In genomic region chr2:37652199-37652640, GRCh38 we compare ENCODE assay signal across 11 cellular contexts. TPM values are rescaled to one million over a fixed set of nuclear protein-coding genes. Genes with fewer than 3 reads are reported as not detected.
DNase-seq lines count a peak whose midpoint lies in the region; ATAC-seq, FAIRE-seq and TF ChIP-seq lines count a peak whose summit lies in the region.
"Had no signal": no experiment of that assay in that cellular context is flagged by ENCODE, and none has a peak within 500 bp of the region (broad histone marks: within the 10 kb centered on the region; RNA-seq: fewer than 3 reads in every experiment).

No MANE protein-coding gene starts in this region.

- ATAC-seq in Right ventricle myocardium superior (ENCODE audit: poor library complexity) = no peak
- no peak for ATAC-seq in GM21526 (IDR thresholded peaks at IDR 0.05; ENCODE audit: low FRiP score, unreplicated experiment)
- ATAC-seq in HG03469 (IDR thresholded peaks at IDR 0.05; ENCODE audit: unreplicated experiment) = no peak

- H3K27ac ChIP-seq in right atrium auricular region (peak overlapping the region; percentile 83 to 93), keratinocyte (ENCODE audit: control insufficient read depth, insufficient read depth, low read length) (peak overlapping the region; percentile 70)

- H3K9me1 ChIP-seq in keratinocyte (ENCODE audit: control insufficient read depth, extremely low read depth, insufficient read depth, low read length) = peaks cover 3% of the 10 kb centered on the region

- peaks cover 5% of the 10 kb centered on the region for H3K9me3 Mint-ChIP-seq in activated T-helper 1 cell treated with anti-CD3 and anti-CD28 coated beads, Interleukin-12 subunit alpha, Interleukin-12 subunit beta, Interleukin-2, Interleukin-4 antibody, amounts not matched to agents 30 ng/mL and 10 ng/mL and 1 ng/mL, durations not matched to agents 14 hours and 24 hours and 36 hours

- no peaks in the 10 kb centered on the region for H3K27me3 ChIP-seq in right atrium auricular region
- no peaks in the 10 kb centered on the region for H3K27me3 ChIP-seq in keratinocyte (ENCODE audit: control insufficient read depth, extremely low read depth, insufficient read depth, low read length)

- H4K20me1 ChIP-seq in keratinocyte (ENCODE audit: control insufficient read depth, extremely low read depth, insufficient read depth, low read length) = peaks cover 3% of the 10 kb centered on the region

- no peak for TF ChIP-seq CTCF in right atrium auricular region (IDR thresholded peaks at IDR 0.05)
- no peak for TF ChIP-seq CTCF in keratinocyte (optimal IDR thresholded peaks at IDR 0.05 in 1 of 3, IDR thresholded peaks at IDR 0.05 in 1 of 3, conservative IDR thresholded peaks at IDR 0.05 in 1 of 3; ENCODE audit: extremely low read depth in 1 of 3, insufficient read depth in 2 of 3, low read length in 3 of 3)

- dilution Hi-C loops in keratinocyte (cut with MboI; ENCODE audit: extremely low pct_ligation_motif_present, low sequenced_read_pairs) = no loop called here

- H3K4me3 ChIP-seq in right atrium auricular region (no peak overlapping the region), keratinocyte (ENCODE audit: control insufficient read depth in 2 of 3, extremely low read depth in 1 of 3, insufficient read depth in 2 of 3, low read depth in 1 of 3, low read length in 3 of 3) (no peak overlapping the region)

- H3K36me3 ChIP-seq in right atrium auricular region (peaks cover 10% of the 10 kb centered on the region), keratinocyte (ENCODE audit: control insufficient read depth in 2 of 2, extremely low read depth in 1 of 2, insufficient read depth in 2 of 2, low read length in 2 of 2) (peaks cover 9 to 18% of the 10 kb centered on the region in 2 experiments)

- no peaks in the 10 kb centered on the region for H3K9me3 ChIP-seq in right atrium auricular region
- no peaks in the 10 kb centered on the region for H3K9me3 ChIP-seq in keratinocyte (ENCODE audit: control insufficient read depth, low read depth, low read length)

- peak overlapping the region; percentile 2 for H3K9ac ChIP-seq in keratinocyte (ENCODE audit: control insufficient read depth, extremely low read depth, insufficient read depth, low read length)

- peak overlapping the region; percentile 42 for H3K27ac Mint-ChIP-seq in activated T-helper 1 cell treated with anti-CD3 and anti-CD28 coated beads, Interleukin-12 subunit alpha, Interleukin-12 subunit beta, Interleukin-2, Interleukin-4 antibody, amounts not matched to agents 30 ng/mL and 10 ng/mL and 1 ng/mL, durations not matched to agents 14 hours and 24 hours and 36 hours
- H3K27ac Mint-ChIP-seq: T-helper 1 cell treated with Interleukin-12 subunit alpha and Interleukin-12 subunit beta and Interleukin-4 antibody, amounts not matched to agents 30 μg/mL and 1 μg/mL, for 36 hours had no signal

- H3K4me1 ChIP-seq in right atrium auricular region (peaks cover 0 to 97% of the 10 kb centered on the region in 2 donors), keratinocyte (ENCODE audit: control insufficient read depth, extremely low read depth, insufficient read depth, low read length) (peaks cover 54% of the 10 kb centered on the region)

- H3K79me2 ChIP-seq in keratinocyte (ENCODE audit: control insufficient read depth, insufficient read depth, low read length) = peaks cover 91% of the 10 kb centered on the region

- no peaks in the 10 kb centered on the region for H3K27me3 Mint-ChIP-seq in activated T-helper 1 cell treated with anti-CD3 and anti-CD28 coated beads, Interleukin-12 subunit alpha, Interleukin-12 subunit beta, Interleukin-2, Interleukin-4 antibody, amounts not matched to agents 30 ng/mL and 10 ng/mL and 1 ng/mL, durations not matched to agents 14 hours and 24 hours and 36 hours (ENCODE audit: insufficient read depth)

- H3K4me1 Mint-ChIP-seq in activated T-helper 1 cell treated with anti-CD3 and anti-CD28 coated beads, Interleukin-12 subunit alpha, Interleukin-12 subunit beta, Interleukin-2, Interleukin-4 antibody, amounts not matched to agents 30 ng/mL and 10 ng/mL and 1 ng/mL, durations not matched to agents 14 hours and 24 hours and 36 hours (ENCODE audit: low read depth) = peaks cover 76% of the 10 kb centered on the region

- FAIRE-seq in keratinocyte (lab: Jason Lieb, UNC) = peak; percentile 17

- intact Hi-C loops in Right ventricle myocardium superior (cut with DNase I) = loop anchor here (10.0 kb wide), 1 partner anchor 237 kb away; no protein-coding TSS in a partner anchor
- intact Hi-C loops in activated T-helper 1 cell treated with anti-CD3 and anti-CD28 coated beads, Interleukin-12 subunit alpha, Interleukin-12 subunit beta, Interleukin-2, Interleukin-4 antibody, amounts not matched to agents 30 ng/mL and 10 ng/mL and 1 ng/mL, durations not matched to agents 14 hours and 24 hours and 36 hours (cut with micrococcal nuclease) = no loop called here

- H2AFZ ChIP-seq in keratinocyte (ENCODE audit: control insufficient read depth, low read length) = no peak overlapping the region

- H3K4me2 ChIP-seq in keratinocyte (ENCODE audit: control insufficient read depth, extremely low read depth, insufficient read depth, low read depth, low read length) = peak overlapping the region; percentile 46

- H3K4me3 Mint-ChIP-seq in activated T-helper 1 cell treated with anti-CD3 and anti-CD28 coated beads, Interleukin-12 subunit alpha, Interleukin-12 subunit beta, Interleukin-2, Interleukin-4 antibody, amounts not matched to agents 30 ng/mL and 10 ng/mL and 1 ng/mL, durations not matched to agents 14 hours and 24 hours and 36 hours = no peak overlapping the region
- H3K4me3 Mint-ChIP-seq: T-helper 1 cell treated with Interleukin-12 subunit alpha and Interleukin-12 subunit beta and Interleukin-4 antibody, amounts not matched to agents 30 μg/mL and 1 μg/mL, for 36 hours had no signal

- peaks cover 29% of the 10 kb centered on the region for H3K36me3 Mint-ChIP-seq in activated T-helper 1 cell treated with anti-CD3 and anti-CD28 coated beads, Interleukin-12 subunit alpha, Interleukin-12 subunit beta, Interleukin-2, Interleukin-4 antibody, amounts not matched to agents 30 ng/mL and 10 ng/mL and 1 ng/mL, durations not matched to agents 14 hours and 24 hours and 36 hours (ENCODE audit: low read depth)

- no peak for DNase-seq in right atrium auricular region (ENCODE audit: low spot score)
- DNase-seq in Right ventricle myocardium superior = no peak
- DNase-seq in activated T-helper 1 cell treated with anti-CD3 and anti-CD28 coated beads, Interleukin-12 subunit alpha, Interleukin-12 subunit beta, Interleukin-2, Interleukin-4 antibody, amounts not matched to agents 30 ng/mL and 10 ng/mL and 1 ng/mL, durations not matched to agents 14 hours and 24 hours and 36 hours (ENCODE audit: low spot score) = no peak
- peak; percentile 85 for DNase-seq in keratinocyte (ENCODE audit: low read depth, low spot score)
- DNase-seq in NK-92 (lab: John Stamatoyannopoulos, UW; ENCODE audit: unreplicated experiment) = no peak
- no peak for DNase-seq in activated naive CD4-positive, alpha-beta T cell treated with Interleukin-2 at 50 U/mL for 16 hours
- DNase-seq: DMS 273 treated with DMSO at 0.1 percent for 48 hours, head of caudate nucleus had no signal

RNA-seq across cellular contexts. Expression of gene CDC42EP3, which starts 19.2 kb away (rescaled TPM):
- total RNA-seq in right atrium auricular region (100 to 1,000 TPM in 1 of 2 donors, 10 to 100 TPM in 1; 38.5 to 105 TPM), Right ventricle myocardium superior (75.3 TPM)
- 10.1 and 10.7 TPM in 2 replicates for total RNA-seq in activated T-helper 1 cell treated with anti-CD3 and anti-CD28 coated beads, Interleukin-12 subunit alpha, Interleukin-12 subunit beta, Interleukin-2, Interleukin-4 antibody, amounts not matched to agents 30 ng/mL and 10 ng/mL and 1 ng/mL, durations not matched to agents 14 hours and 24 hours and 36 hours
- polyA plus RNA-seq in keratinocyte = 24.1 to 50.7 TPM (median 34.6 TPM) in 3 replicates
- polyA plus RNA-seq in keratinocyte (2011; ENCODE audit: low read depth) = 4.3 TPM
- polyA plus RNA-seq in keratinocyte (2011; cell fraction: cytosol; rRNA removed) = 39.4 and 54.8 TPM in 2 replicates
- 45.1 and 47.2 TPM in 2 replicates for polyA plus RNA-seq in keratinocyte (2011; cell fraction: nucleus; rRNA removed)
- polyA plus RNA-seq in keratinocyte (2012; ENCODE audit: low replicate concordance) = 16.4 and 22.4 TPM in 2 replicates
- 32.5 to 52.2 TPM (median 33.1 TPM) in 3 replicates for polyA minus RNA-seq in keratinocyte
- 24.0 TPM for polyA minus RNA-seq in keratinocyte (2011; cell fraction: cytosol; rRNA and poly(A)+ RNA removed)
- 17.2 and 39.7 TPM in 2 replicates for polyA minus RNA-seq in keratinocyte (2011; cell fraction: nucleus; rRNA and poly(A)+ RNA removed)
